In genomic region chr7:102512642-102513221, GRCh38 we compare ENCODE assay signal across 10 cellular contexts. TPM values are rescaled to one million over a fixed set of nuclear protein-coding genes. Genes with fewer than 3 reads are reported as not detected.
DNase-seq lines count a peak whose midpoint lies in the region; ATAC-seq, FAIRE-seq and TF ChIP-seq lines count a peak whose summit lies in the region.
"Not testable (repeated sequence)": the region's sequence is repeated elsewhere in the genome, so short reads cannot be mapped to it uniquely, and the experiment has no call there.
"Had no signal": no experiment of that assay in that cellular context is flagged by ENCODE, and none has a peak within 500 bp of the region (broad histone marks: within the 10 kb centered on the region; RNA-seq: fewer than 3 reads in every experiment).

No MANE protein-coding gene starts in this region.

- H3K27ac ChIP-seq in BLaER1, result peak overlapping the region; percentile 53; the same call in 1 of the 2 replicates
- H3K27ac ChIP-seq in K562 (ENCODE audit: extremely low read depth, low read depth, low read length); osteoblast (ENCODE audit: low read depth, low read length): not testable (repeated sequence)
- peak overlapping the region; percentile 43 to 78 for H3K27ac ChIP-seq in kidney (ENCODE audit: low read depth in 2 of 2, low read length in 2 of 2)
- H3K27ac ChIP-seq in stomach smooth muscle (ENCODE audit: low read length), result peak overlapping the region; percentile 70

- in situ Hi-C loops in SK-MEL-5 (cut with HindIII; ENCODE audit: low pct_unique_long_range_greater_than_20kb, low sequenced_read_pairs); K562 (cut with MboI): not testable (repeated sequence)

- TF ChIP-seq EP300 in K562 (IDR thresholded peaks at IDR 0.05; ENCODE audit: low read length), result not testable (repeated sequence)

- H3K9ac ChIP-seq in BLaER1; kidney (ENCODE audit: low read length in 2 of 2); stomach smooth muscle (ENCODE audit: low read length in 2 of 2): not testable (repeated sequence)
- H3K9ac ChIP-seq in K562 (ENCODE audit: insufficient read depth in 1 of 2, low read depth in 2 of 2, low read length in 2 of 2), result peak overlapping the region; percentile 25 to 78; a peak in 2 of 4 replicates

- H3K4me2 ChIP-seq in BLaER1 (peak overlapping the region; percentile 53), K562 (ENCODE audit: insufficient read depth, low read length) (peak overlapping the region; percentile 52), osteoblast (ENCODE audit: insufficient read depth, low read length) (peak overlapping the region; percentile 46)

- TF ChIP-seq RAD21 in K562 (CRISPR knock-in tag; conservative IDR thresholded peaks at IDR 0.05 in 1 of 2, IDR thresholded peaks at IDR 0.05 in 1 of 2), result not testable (repeated sequence)

- TF ChIP-seq CTCF in HFF-Myc (IDR thresholded peaks at IDR 0.05; ENCODE audit: low read depth, low read length, missing control alignments); K562 (IDR thresholded peaks at IDR 0.05 in 2 of 3, conservative IDR thresholded peaks at IDR 0.05 in 1 of 3; ENCODE audit: insufficient read depth in 2 of 3, low read depth in 1 of 3, low read length in 3 of 3); kidney (IDR thresholded peaks at IDR 0.05; ENCODE audit: borderline replicate concordance, extremely low read depth, insufficient read depth); osteoblast (IDR thresholded peaks at IDR 0.05; ENCODE audit: extremely low read depth, low read depth, low read length): not testable (repeated sequence)

- H3K36me3 ChIP-seq in BLaER1; K562 (ENCODE audit: control insufficient read depth, insufficient read depth, low read length); kidney (ENCODE audit: control insufficient read depth in 1 of 2, insufficient read depth in 2 of 2, low read length in 2 of 2); osteoblast (ENCODE audit: insufficient read depth, low read length); stomach smooth muscle (ENCODE audit: control insufficient read depth in 2 of 2, insufficient read depth in 2 of 2, low read length in 2 of 2): not testable (repeated sequence)

- DNase-seq in HFF-Myc (ENCODE audit: extremely low read depth, low read depth) (peak; percentile 69), SK-MEL-5 (ENCODE audit: low read depth, low spot score) (peak; percentile 22), K562 (ENCODE audit: extremely low read depth in 1 of 4, low spot score in 3 of 4) (peak in 1 of 4 experiments; percentile 90), fibroblast of gingiva (ENCODE audit: low read depth) (peak; percentile 49), kidney (peak; percentile 71), osteoblast (ENCODE audit: insufficient read length, low spot score, missing footprints) (peak; percentile 85)

- not testable (repeated sequence) for H3K9me3 ChIP-seq in BLaER1; K562 (replicated peaks; ENCODE audit: control insufficient read depth, insufficient read depth, low read depth, low read length); kidney (ENCODE audit: control insufficient read depth in 1 of 2, low read length in 2 of 2); osteoblast (ENCODE audit: low read depth, low read length); stomach smooth muscle (ENCODE audit: control insufficient read depth in 2 of 2, low read length in 2 of 2)

- intact Hi-C loops in K562 (cut with micrococcal nuclease); kidney (cut with DNase I): not testable (repeated sequence)

- not testable (repeated sequence) for ATAC-seq in K562

- not testable (repeated sequence) for FAIRE-seq in K562 (lab: Jason Lieb, UNC); kidney (lab: Jason Lieb, UNC)

- H3K9me1 ChIP-seq in K562 (ENCODE audit: control insufficient read depth, insufficient read depth, low read length), result not testable (repeated sequence)

- POLR2A ChIA-PET in K562 (lab: Yijun Ruan, JAX), result not testable (repeated sequence)

- H2AFZ ChIP-seq in K562 (ENCODE audit: low read depth, low read length), result peak overlapping the region; percentile 59; the same call in 1 of the 2 replicates
- H2AFZ ChIP-seq in osteoblast (ENCODE audit: low read length), result not testable (repeated sequence)

- CTCF ChIA-PET in K562 (lab: Yijun Ruan, JAX; ENCODE audit: low intra/inter-chr PET ratio), result not testable (repeated sequence)

- H3K4me1 ChIP-seq in BLaER1; K562 (replicated peaks in 1 of 2; ENCODE audit: control insufficient read depth in 2 of 2, insufficient read depth in 2 of 2, low read length in 2 of 2); kidney (ENCODE audit: control insufficient read depth in 1 of 2, insufficient read depth in 1 of 2, low read depth in 1 of 2, low read length in 2 of 2); osteoblast (ENCODE audit: insufficient read depth, low read length); stomach smooth muscle (ENCODE audit: control insufficient read depth, insufficient read depth, low read length): not testable (repeated sequence)

- BruUV-seq in K562 (replicated peaks; lab: Mats Ljungman, UMichigan), result not testable (repeated sequence)

- not testable (repeated sequence) for H4K20me1 ChIP-seq in BLaER1; K562 (replicated peaks; ENCODE audit: control insufficient read depth, insufficient read depth, low read length); osteoblast (ENCODE audit: insufficient read depth, low read length)

- H3K79me2 ChIP-seq in K562 (ENCODE audit: control insufficient read depth, insufficient read depth, low read length); osteoblast (ENCODE audit: insufficient read depth, low read length): not testable (repeated sequence)

- not testable (repeated sequence) for TF ChIP-seq POLR2A in K562 (conservative IDR thresholded peaks at IDR 0.05)

- WGBS in K562 (ENCODE audit: insufficient coverage, low coverage, missing lambda C conversion rate), result 51% methylated on average over 4 of the region's 5 CpGs

- not testable (repeated sequence) for H3K4me3 ChIP-seq in BLaER1; HFF-Myc (replicated peaks; ENCODE audit: low read depth, low read length); kidney (ENCODE audit: low read length in 2 of 2)
- H3K4me3 ChIP-seq in K562 (peak overlapping the region; percentile 31; the same call in 1 of the 2 replicates), osteoblast (ENCODE audit: insufficient read depth, low read length) (peak overlapping the region; percentile 33), stomach smooth muscle (ENCODE audit: low read length in 2 of 2) (peak overlapping the region in 1 of 2 donors; percentile 44)

- not testable (repeated sequence) for H3K27me3 ChIP-seq in BLaER1; K562 (ENCODE audit: control insufficient read depth in 2 of 2, insufficient read depth in 2 of 2, low read length in 2 of 2); osteoblast (ENCODE audit: insufficient read depth, low read length); stomach smooth muscle (ENCODE audit: control insufficient read depth in 1 of 2, insufficient read depth in 2 of 2, low read length in 2 of 2)

RNA-seq across cellular contexts. Expression of gene RASA4B, which starts 4.8 kb away (rescaled TPM):
- 1.1 and 2.7 TPM in 2 replicates for total RNA-seq in SK-MEL-5 (2014; rRNA removed; shearing (Covaris generic))
- 3.2 and 5.0 TPM in 2 replicates for polyA plus RNA-seq in SK-MEL-5 (2015; cell fraction: cytosol; rRNA removed)
- 6.8 and 8.5 TPM in 2 replicates for polyA plus RNA-seq in SK-MEL-5 (2015; cell fraction: nucleus; rRNA removed)
- 12.1 and 23.0 TPM in 2 replicates for total RNA-seq in K562 (2011; cell fraction: chromatin; rRNA removed; ENCODE audit: low replicate concordance)
- total RNA-seq in K562 (2011; cell fraction: nucleolus; rRNA removed), result 8.4 and 13.2 TPM in 2 replicates
- 11.2 and 14.5 TPM in 2 replicates for total RNA-seq in K562 (2011; cell fraction: nucleoplasm; rRNA removed)
- total RNA-seq in K562 (2014; rRNA removed), result 0.73 and 1.8 TPM in 2 replicates
- total RNA-seq in K562 (2014; rRNA removed; fragmentation: Illumina TruSeq; extraction: Trizol), result 0.19 and 0.69 TPM in 2 replicates
- total RNA-seq in K562 (2015; rRNA removed; fragmentation: Illumina TruSeq; extraction: Trizol), result 0.94 and 1.4 TPM in 2 replicates
- total RNA-seq in K562 (2021), result 2.9 and 3.5 TPM in 2 replicates
- 1.5 and 3.3 TPM in 2 replicates for polyA plus RNA-seq in K562 (2011; rRNA removed)
- polyA plus RNA-seq in K562 (2011; cell fraction: cytosol; rRNA removed), result 2.1 and 2.8 TPM in 2 replicates
- 13.0 and 14.1 TPM in 2 replicates for polyA plus RNA-seq in K562 (2011; cell fraction: nucleus; rRNA removed)
- 3.9 and 6.8 TPM in 2 replicates for polyA plus RNA-seq in K562 (2012)
- 1.5 and 2.6 TPM in 2 replicates for polyA plus RNA-seq in K562 (2014; fragmentation: Illumina TruSeq; extraction: Trizol)
- under 1 TPM in 1 of 2 experiments, not detected in 1; 0.01 TPM for polyA plus RNA-seq in K562 (2014; fragmentation: Nextera tagmentation; extraction: Ambion mirVana)
- polyA plus RNA-seq in K562 (2014; rRNA removed), result 2.4 and 2.5 TPM in 2 replicates
- polyA minus RNA-seq in K562 (2011; rRNA and poly(A)+ RNA removed), result 1.4 and 1.6 TPM in 2 replicates
- polyA minus RNA-seq in K562 (2011; cell fraction: cytosol; rRNA and poly(A)+ RNA removed), result 2.8 TPM in 1 of 2 replicates, not detected in the other
- polyA minus RNA-seq in K562 (2011; cell fraction: nucleus; rRNA and poly(A)+ RNA removed), result 2.6 and 3.1 TPM in 2 replicates
- total RNA-seq in kidney, result 22.5 TPM
- 24.0 TPM for polyA plus RNA-seq in kidney (ENCODE audit: insufficient read depth, low read depth, low replicate concordance)
- total RNA-seq in osteoblast, result 1.8 and 3.3 TPM in 2 replicates

RNA-seq across cellular contexts. Expression of gene UPK3BL2, which starts 30.8 kb away (rescaled TPM):
- 1.8 and 2.3 TPM in 2 replicates for total RNA-seq in SK-MEL-5 (2014; rRNA removed; shearing (Covaris generic))
- polyA plus RNA-seq in SK-MEL-5 (2015; cell fraction: cytosol; rRNA removed), result 0.69 and 5.8 TPM in 2 replicates
- 103 and 117 TPM in 2 replicates for polyA plus RNA-seq in SK-MEL-5 (2015; cell fraction: nucleus; rRNA removed)
- total RNA-seq in K562 (2011; cell fraction: chromatin; rRNA removed; ENCODE audit: low replicate concordance), result 59.6 and 142 TPM in 2 replicates
- total RNA-seq in K562 (2011; cell fraction: nucleolus; rRNA removed), result 57.0 and 58.6 TPM in 2 replicates
- total RNA-seq in K562 (2011; cell fraction: nucleoplasm; rRNA removed), result 63.1 and 82.7 TPM in 2 replicates
- total RNA-seq in K562 (2014; rRNA removed), result 5.6 and 9.1 TPM in 2 replicates
- total RNA-seq in K562 (2014; rRNA removed; fragmentation: Illumina TruSeq; extraction: Trizol), result 3.4 and 3.7 TPM in 2 replicates
- 7.7 and 7.8 TPM in 2 replicates for total RNA-seq in K562 (2015; rRNA removed; fragmentation: Illumina TruSeq; extraction: Trizol)
- 17.0 and 17.6 TPM in 2 replicates for total RNA-seq in K562 (2021)
- polyA plus RNA-seq in K562 (2011; rRNA removed), result 6.0 and 9.1 TPM in 2 replicates
- polyA plus RNA-seq in K562 (2011; cell fraction: cytosol; rRNA removed), result 4.2 and 12.3 TPM in 2 replicates
- polyA plus RNA-seq in K562 (2011; cell fraction: nucleus; rRNA removed), result 38.0 and 69.8 TPM in 2 replicates
- 5.3 and 17.9 TPM in 2 replicates for polyA plus RNA-seq in K562 (2012)
- polyA plus RNA-seq in K562 (2014; fragmentation: Illumina TruSeq; extraction: Trizol), result 7.9 and 11.4 TPM in 2 replicates
- polyA plus RNA-seq in K562 (2014; fragmentation: Nextera tagmentation; extraction: Ambion mirVana), result under 1 TPM in 1 of 2 experiments, not detected in 1; 0.77 TPM
- 24.8 and 26.1 TPM in 2 replicates for polyA plus RNA-seq in K562 (2014; rRNA removed)
- polyA minus RNA-seq in K562 (2011; rRNA and poly(A)+ RNA removed), result 1.1 and 3.8 TPM in 2 replicates
- polyA minus RNA-seq in K562 (2011; cell fraction: cytosol; rRNA and poly(A)+ RNA removed), result 2.5 and 7.6 TPM in 2 replicates
- polyA minus RNA-seq in K562 (2011; cell fraction: nucleus; rRNA and poly(A)+ RNA removed), result 4.0 and 5.5 TPM in 2 replicates
- total RNA-seq in kidney, result 21.6 TPM
- polyA plus RNA-seq in kidney (ENCODE audit: insufficient read depth, low read depth, low replicate concordance), result 6.8 TPM
- total RNA-seq in osteoblast, result 0.36 and 4.7 TPM in 2 replicates

RNA-seq across cellular contexts. Expression of gene POLR2J, which starts 34.0 kb away (rescaled TPM):
- total RNA-seq in SK-MEL-5 (2014; rRNA removed; shearing (Covaris generic)), result 81.3 and 105 TPM in 2 replicates
- polyA plus RNA-seq in SK-MEL-5 (2015; cell fraction: cytosol; rRNA removed), result 75.3 and 92.4 TPM in 2 replicates
- polyA plus RNA-seq in SK-MEL-5 (2015; cell fraction: nucleus; rRNA removed), result 14.8 and 21.8 TPM in 2 replicates
- 11.0 and 31.6 TPM in 2 replicates for total RNA-seq in K562 (2011; cell fraction: chromatin; rRNA removed; ENCODE audit: low replicate concordance)
- 83.9 and 98.7 TPM in 2 replicates for total RNA-seq in K562 (2011; cell fraction: nucleolus; rRNA removed)
- 48.7 and 61.8 TPM in 2 replicates for total RNA-seq in K562 (2011; cell fraction: nucleoplasm; rRNA removed)
- 132 and 160 TPM in 2 replicates for total RNA-seq in K562 (2014; rRNA removed)
- 70.3 and 80.8 TPM in 2 replicates for total RNA-seq in K562 (2014; rRNA removed; fragmentation: Illumina TruSeq; extraction: Trizol)
- total RNA-seq in K562 (2015; rRNA removed; fragmentation: Illumina TruSeq; extraction: Trizol), result 141 TPM in 2 replicates
- 97.8 and 104 TPM in 2 replicates for total RNA-seq in K562 (2021)
- polyA plus RNA-seq in K562 (2011; rRNA removed), result 84.6 and 113 TPM in 2 replicates
- 138 and 266 TPM in 2 replicates for polyA plus RNA-seq in K562 (2011; cell fraction: cytosol; rRNA removed)
- polyA plus RNA-seq in K562 (2011; cell fraction: nucleus; rRNA removed), result 45.6 and 63.7 TPM in 2 replicates
- 130 and 185 TPM in 2 replicates for polyA plus RNA-seq in K562 (2012)
- 220 and 231 TPM in 2 replicates for polyA plus RNA-seq in K562 (2014; fragmentation: Illumina TruSeq; extraction: Trizol)
- polyA plus RNA-seq in K562 (2014; fragmentation: Nextera tagmentation; extraction: Ambion mirVana), result 10 to 100 TPM; 32.3 to 85.8 TPM
- 175 and 180 TPM in 2 replicates for polyA plus RNA-seq in K562 (2014; rRNA removed)
- polyA minus RNA-seq in K562 (2011; rRNA and poly(A)+ RNA removed), result 17.4 and 27.2 TPM in 2 replicates
- 16.4 and 17.5 TPM in 2 replicates for polyA minus RNA-seq in K562 (2011; cell fraction: cytosol; rRNA and poly(A)+ RNA removed)
- 51.5 and 65.8 TPM in 2 replicates for polyA minus RNA-seq in K562 (2011; cell fraction: nucleus; rRNA and poly(A)+ RNA removed)
- total RNA-seq in kidney, result 42.0 TPM
- 117 TPM for polyA plus RNA-seq in kidney (ENCODE audit: insufficient read depth, low read depth, low replicate concordance)
- total RNA-seq in osteoblast, result 27.1 and 27.9 TPM in 2 replicates

RNA-seq across cellular contexts. Expression of gene SPDYE2, which starts 38.3 kb away (rescaled TPM):
- not detected in 2 replicates for total RNA-seq in SK-MEL-5 (2014; rRNA removed; shearing (Covaris generic))
- not detected in 2 replicates for polyA plus RNA-seq in SK-MEL-5 (2015; cell fraction: cytosol; rRNA removed)
- 0.19 TPM in 1 of 2 replicates, not detected in the other for polyA plus RNA-seq in SK-MEL-5 (2015; cell fraction: nucleus; rRNA removed)
- total RNA-seq in K562 (2011; cell fraction: chromatin; rRNA removed; ENCODE audit: low replicate concordance), result 0.37 TPM in 1 of 2 replicates, not detected in the other
- total RNA-seq in K562 (2011; cell fraction: nucleolus; rRNA removed), result not detected in 2 replicates
- not detected in 2 replicates for total RNA-seq in K562 (2011; cell fraction: nucleoplasm; rRNA removed)
- total RNA-seq in K562 (2014; rRNA removed) (not detected in 2 replicates), K562 (2014; rRNA removed; fragmentation: Illumina TruSeq; extraction: Trizol) (not detected in 2 replicates), K562 (2015; rRNA removed; fragmentation: Illumina TruSeq; extraction: Trizol) (not detected in 2 replicates), K562 (2021) (not detected in 2 replicates), kidney (0.50 TPM), osteoblast (not detected in 2 replicates)
- polyA plus RNA-seq in K562 (2011; rRNA removed) (not detected in 2 replicates), K562 (2014; fragmentation: Illumina TruSeq; extraction: Trizol) (not detected in 2 replicates), K562 (2014; fragmentation: Nextera tagmentation; extraction: Ambion mirVana) (under 1 TPM; 0.34 to 0.76 TPM), K562 (2014; rRNA removed) (not detected in 2 replicates), kidney (ENCODE audit: insufficient read depth, low read depth, low replicate concordance) (not detected)
- polyA plus RNA-seq in K562 (2011; cell fraction: cytosol; rRNA removed), result not detected in 2 replicates
- not detected in 2 replicates for polyA plus RNA-seq in K562 (2011; cell fraction: nucleus; rRNA removed)
- polyA plus RNA-seq in K562 (2012), result 1.2 and 2.4 TPM in 2 replicates
- not detected in 2 replicates for polyA minus RNA-seq in K562 (2011; rRNA and poly(A)+ RNA removed)
- not detected in 2 replicates for polyA minus RNA-seq in K562 (2011; cell fraction: cytosol; rRNA and poly(A)+ RNA removed)
- polyA minus RNA-seq in K562 (2011; cell fraction: nucleus; rRNA and poly(A)+ RNA removed), result not detected in 2 replicates
- total RNA-seq: activated naive CD4-positive, alpha-beta T cell treated with anti-CD3 and anti-CD28 coated beads for 36 hours; occipital lobe had no signal

RNA-seq across cellular contexts. Expression of gene LRWD1, which starts 47.9 kb away (rescaled TPM):
- 33.3 and 37.2 TPM in 2 replicates for total RNA-seq in SK-MEL-5 (2014; rRNA removed; shearing (Covaris generic))
- polyA plus RNA-seq in SK-MEL-5 (2015; cell fraction: cytosol; rRNA removed), result 61.9 and 62.3 TPM in 2 replicates
- polyA plus RNA-seq in SK-MEL-5 (2015; cell fraction: nucleus; rRNA removed), result 46.8 and 60.7 TPM in 2 replicates
- total RNA-seq in K562 (2011; cell fraction: chromatin; rRNA removed; ENCODE audit: low replicate concordance), result 20.9 and 70.7 TPM in 2 replicates
- total RNA-seq in K562 (2011; cell fraction: nucleolus; rRNA removed), result 74.0 and 78.4 TPM in 2 replicates
- 23.7 and 31.9 TPM in 2 replicates for total RNA-seq in K562 (2011; cell fraction: nucleoplasm; rRNA removed)
- 51.2 and 62.4 TPM in 2 replicates for total RNA-seq in K562 (2014; rRNA removed)
- total RNA-seq in K562 (2014; rRNA removed; fragmentation: Illumina TruSeq; extraction: Trizol), result 14.1 and 21.3 TPM in 2 replicates
- 38.3 and 38.5 TPM in 2 replicates for total RNA-seq in K562 (2015; rRNA removed; fragmentation: Illumina TruSeq; extraction: Trizol)
- 64.7 and 66.0 TPM in 2 replicates for total RNA-seq in K562 (2021)
- polyA plus RNA-seq in K562 (2011; rRNA removed), result 25.8 and 28.5 TPM in 2 replicates
- 21.8 and 77.0 TPM in 2 replicates for polyA plus RNA-seq in K562 (2011; cell fraction: cytosol; rRNA removed)
- 35.4 and 76.1 TPM in 2 replicates for polyA plus RNA-seq in K562 (2011; cell fraction: nucleus; rRNA removed)
- 42.1 and 48.6 TPM in 2 replicates for polyA plus RNA-seq in K562 (2012)
- 33.2 and 52.4 TPM in 2 replicates for polyA plus RNA-seq in K562 (2014; fragmentation: Illumina TruSeq; extraction: Trizol)
- under 1 TPM; 0.61 to 0.78 TPM for polyA plus RNA-seq in K562 (2014; fragmentation: Nextera tagmentation; extraction: Ambion mirVana)
- polyA plus RNA-seq in K562 (2014; rRNA removed), result 64.8 and 65.7 TPM in 2 replicates
- 11.1 and 23.2 TPM in 2 replicates for polyA minus RNA-seq in K562 (2011; rRNA and poly(A)+ RNA removed)
- polyA minus RNA-seq in K562 (2011; cell fraction: cytosol; rRNA and poly(A)+ RNA removed), result 28.3 and 46.6 TPM in 2 replicates
- 19.7 and 29.1 TPM in 2 replicates for polyA minus RNA-seq in K562 (2011; cell fraction: nucleus; rRNA and poly(A)+ RNA removed)
- total RNA-seq in kidney, result 14.1 TPM
- polyA plus RNA-seq in kidney (ENCODE audit: insufficient read depth, low read depth, low replicate concordance), result 14.0 TPM
- 20.0 and 24.2 TPM in 2 replicates for total RNA-seq in osteoblast
